ENCODE assay signal across 8 cellular contexts in the genomic region with DNA sequence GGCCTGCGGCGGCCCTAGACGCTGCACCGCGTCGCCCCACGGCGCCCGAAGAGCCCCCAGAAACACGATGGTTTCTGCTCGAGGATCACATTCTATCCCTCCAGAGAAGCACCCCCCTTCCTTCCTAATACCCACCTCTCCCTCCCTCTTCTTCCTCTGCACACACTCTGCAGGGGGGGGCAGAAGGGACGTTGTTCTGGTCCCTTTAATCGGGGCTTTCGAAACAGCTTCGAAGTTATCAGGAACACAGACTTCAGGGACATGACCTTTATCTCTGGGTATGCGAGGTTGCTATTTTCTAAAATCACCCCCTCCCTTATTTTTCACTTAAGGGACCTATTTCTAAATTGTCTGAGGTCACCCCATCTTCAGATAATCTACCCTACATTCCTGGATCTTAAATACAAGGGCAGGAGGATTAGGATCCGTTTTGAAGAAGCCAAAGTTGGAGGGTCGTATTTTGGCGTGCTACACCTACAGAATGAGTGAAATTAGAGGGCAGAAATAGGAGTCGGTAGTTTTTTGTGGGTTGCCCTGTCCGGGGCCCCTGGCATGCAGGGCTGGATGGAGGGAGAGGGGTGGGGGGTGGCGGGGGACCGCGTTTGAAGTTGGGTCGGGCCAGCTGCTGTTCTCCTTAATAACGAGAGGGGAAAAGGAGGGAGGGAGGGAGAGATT. TPM values are rescaled to one million over a fixed set of nuclear protein-coding genes. Genes with fewer than 3 reads are reported as not detected.
DNase-seq lines count a peak whose midpoint lies in the region; ATAC-seq, FAIRE-seq and TF ChIP-seq lines count a peak whose summit lies in the region.

No MANE protein-coding gene starts in this region.

- H3K36me3 ChIP-seq in SU-DHL-6 (ENCODE audit: low read length) (no peaks in the 10 kb centered on the region), prostate gland (no peaks in the 10 kb centered on the region)

- H3K9ac ChIP-seq in SU-DHL-6 (ENCODE audit: low read length), result no peak overlapping the region

- H3K4me3 ChIP-seq in GM08714 (ENCODE audit: low read length) (peak overlapping the region; percentile 81; the same call in 1 of the 2 replicates), SU-DHL-6 (ENCODE audit: insufficient read depth, low read length, poor library complexity, severe bottlenecking) (no peak overlapping the region), prostate gland (peak overlapping the region; percentile 45 to 57)

- no peak for ATAC-seq in foreskin keratinocyte
- ATAC-seq in HG03432 (IDR thresholded peaks at IDR 0.05; ENCODE audit: unreplicated experiment), result no peak
- ATAC-seq in GM21723 (IDR thresholded peaks at IDR 0.05; ENCODE audit: unreplicated experiment), result no peak

- H2AFZ ChIP-seq in SU-DHL-6 (ENCODE audit: low read depth, low read length, severe bottlenecking), result no peak overlapping the region

- intact Hi-C loops in prostate gland (cut with DNase I), result loop anchor here (5.0 kb wide), 1 partner anchor 401 kb away; a partner anchor contains a TSS

- peak overlapping the region; percentile 17 for H3K4me2 ChIP-seq in SU-DHL-6 (ENCODE audit: low read depth, low read length, poor library complexity, severe bottlenecking)

- H3K9me3 ChIP-seq in SU-DHL-6 (ENCODE audit: insufficient read depth, low read length) (no peaks in the 10 kb centered on the region), prostate gland (no peaks in the 10 kb centered on the region)

- H3K27me3 ChIP-seq in SU-DHL-6 (ENCODE audit: low read length) (no peaks in the 10 kb centered on the region), foreskin keratinocyte (peaks cover 10% of the 10 kb centered on the region), prostate gland (replicated peaks; ENCODE audit: insufficient read depth) (peaks cover 4% of the 10 kb centered on the region)

- H3K79me2 ChIP-seq in SU-DHL-6 (ENCODE audit: insufficient read depth, low read length), result no peaks in the 10 kb centered on the region

- H3K27ac ChIP-seq in SU-DHL-6 (ENCODE audit: low read depth, low read length) (no peak overlapping the region), foreskin keratinocyte (peak overlapping the region; percentile 94), prostate gland (peak overlapping the region; percentile 82 to 88)

- no peaks in the 10 kb centered on the region for H3F3A ChIP-seq in SU-DHL-6 (ENCODE audit: insufficient read depth)

- DNase-seq in foreskin keratinocyte (peak in 1 of 2 donors; percentile 59), prostate gland (ENCODE audit: low spot score) (no peak), cortex of kidney (lab: John Stamatoyannopoulos, UW) (no peak), frontal cortex (ENCODE audit: low spot score in 2 of 2) (no peak)

- TF ChIP-seq CTCF in SU-DHL-6 (IDR thresholded peaks at IDR 0.05; ENCODE audit: insufficient read depth, low read length, poor library complexity, severe bottlenecking) (no peak), foreskin keratinocyte (conservative IDR thresholded peaks at IDR 0.05) (no peak), prostate gland (IDR thresholded peaks at IDR 0.05) (no peak)

- H3K9me2 ChIP-seq in SU-DHL-6 (replicated peaks; ENCODE audit: insufficient read depth, low read length), result no peaks in the 10 kb centered on the region

- WGBS in prostate gland, result 1% methylated on average over 26 of the region's 26 CpGs

- no peak for FAIRE-seq in frontal cortex (lab: Jason Lieb, UNC)

- TF ChIP-seq POLR2A in prostate gland (IDR thresholded peaks at IDR 0.05), result no peak

- H3K4me1 ChIP-seq in foreskin keratinocyte (peaks cover 28% of the 10 kb centered on the region), prostate gland (replicated peaks) (no peaks in the 10 kb centered on the region)

- no peaks in the 10 kb centered on the region for H4K20me1 ChIP-seq in SU-DHL-6 (ENCODE audit: low read depth, low read length)

RNA-seq across cellular contexts. Expression of a gene that starts 0.4 kb away (rescaled TPM):
- total RNA-seq in foreskin keratinocyte (372 and 386 TPM in 2 replicates), prostate gland (10 to 100 TPM; 31.6 to 46.1 TPM), frontal cortex (161 TPM)
- polyA plus RNA-seq in foreskin keratinocyte, result 74.0 and 87.4 TPM in 2 replicates

RNA-seq across cellular contexts. Expression of a gene that starts 47.9 kb away (rescaled TPM):
- total RNA-seq in foreskin keratinocyte, result 20.8 and 24.7 TPM in 2 replicates
- 17.1 and 20.7 TPM in 2 replicates for polyA plus RNA-seq in foreskin keratinocyte
- total RNA-seq in prostate gland, result 1 to 10 TPM; 1.9 to 6.6 TPM
- 4.1 TPM for total RNA-seq in frontal cortex
